Comparison of ENCODE assay signal across 2 cellular contexts in genomic region chr7:12436896-12437535, GRCh38.
TF ChIP-seq lines count a peak whose summit lies in the region.

No MANE protein-coding gene starts in this region.

TF ChIP-seq in HepG2, 621 proteins besides CTCF, POLR2A, EP300 and RAD21:
- no peak for TF ChIP-seq ZNF142 (CRISPR knock-in tag; IDR thresholded peaks at IDR 0.05)
- TF ChIP-seq RAD51 (IDR thresholded peaks at IDR 0.05; ENCODE audit: borderline replicate concordance) = no peak
- no peak for TF ChIP-seq KDM1A (CRISPR knock-in tag; IDR thresholded peaks at IDR 0.05)
- no peak for TF ChIP-seq ELF1 (CRISPR knock-in tag; IDR thresholded peaks at IDR 0.05)
- no peak for TF ChIP-seq SMARCE1 (IDR thresholded peaks at IDR 0.05; ENCODE audit: borderline replicate concordance)
- TF ChIP-seq PRDM10 (CRISPR knock-in tag; IDR thresholded peaks at IDR 0.05; ENCODE audit: low read depth) = no peak
- no peak for TF ChIP-seq ZBTB20 (CRISPR knock-in tag; IDR thresholded peaks at IDR 0.05; ENCODE audit: borderline replicate concordance, low read depth)
- TF ChIP-seq ZNF552 (CRISPR knock-in tag; IDR thresholded peaks at IDR 0.05; ENCODE audit: borderline replicate concordance) = no peak
- no peak for TF ChIP-seq IRF2 (CRISPR knock-in tag; IDR thresholded peaks at IDR 0.05)

TF ChIP-seq in H1, 55 proteins besides CTCF, POLR2A, EP300 and RAD21:
- TF ChIP-seq HDAC6 (IDR thresholded peaks at IDR 0.05; ENCODE audit: low read depth, low read length) (no peak), EGR1 (IDR thresholded peaks at IDR 0.05; ENCODE audit: borderline replicate concordance, low read depth, low read length) (no peak), FOSL1 (IDR thresholded peaks at IDR 0.05; ENCODE audit: insufficient read depth, low read depth, low read length) (no peak), SIRT6 (IDR thresholded peaks at IDR 0.05; ENCODE audit: low read length) (no peak), HDAC2 (IDR thresholded peaks at IDR 0.05; ENCODE audit: borderline replicate concordance in 1 of 2, low read depth in 2 of 2, low read length in 2 of 2) (no peak), RFX5 (IDR thresholded peaks at IDR 0.05; ENCODE audit: borderline replicate concordance, low read depth, low read length) (no peak), SAP30 (IDR thresholded peaks at IDR 0.05; ENCODE audit: insufficient read depth, insufficient replicate concordance, low read length) (no peak), E2F6 (IDR thresholded peaks at IDR 0.05) (no peak), KDM5A (IDR thresholded peaks at IDR 0.05; ENCODE audit: low read length) (no peak), CHD7 (IDR thresholded peaks at IDR 0.05; ENCODE audit: insufficient replicate concordance, low read length) (no peak), SP1 (IDR thresholded peaks at IDR 0.05; ENCODE audit: low read depth, low read length) (no peak), ASH2L (IDR thresholded peaks at IDR 0.05; ENCODE audit: low read length) (no peak), CTBP2 (IDR thresholded peaks at IDR 0.05; ENCODE audit: borderline replicate concordance, insufficient read depth, insufficient read length, low read length) (no peak), EZH2 (IDR thresholded peaks at IDR 0.05; ENCODE audit: low read depth, low read length, severe bottlenecking) (no peak), CBX5 (IDR thresholded peaks at IDR 0.05; ENCODE audit: low read depth, low read length) (no peak), CHD2 (IDR thresholded peaks at IDR 0.05; ENCODE audit: low read length) (no peak), TBP (IDR thresholded peaks at IDR 0.05; ENCODE audit: low read depth, low read length) (no peak), POLR2AphosphoS5 (IDR thresholded peaks at IDR 0.05; ENCODE audit: low read depth, low read length) (no peak), CEBPB (IDR thresholded peaks at IDR 0.05; ENCODE audit: low read depth, low read length) (no peak)
